In the genomic region with DNA sequence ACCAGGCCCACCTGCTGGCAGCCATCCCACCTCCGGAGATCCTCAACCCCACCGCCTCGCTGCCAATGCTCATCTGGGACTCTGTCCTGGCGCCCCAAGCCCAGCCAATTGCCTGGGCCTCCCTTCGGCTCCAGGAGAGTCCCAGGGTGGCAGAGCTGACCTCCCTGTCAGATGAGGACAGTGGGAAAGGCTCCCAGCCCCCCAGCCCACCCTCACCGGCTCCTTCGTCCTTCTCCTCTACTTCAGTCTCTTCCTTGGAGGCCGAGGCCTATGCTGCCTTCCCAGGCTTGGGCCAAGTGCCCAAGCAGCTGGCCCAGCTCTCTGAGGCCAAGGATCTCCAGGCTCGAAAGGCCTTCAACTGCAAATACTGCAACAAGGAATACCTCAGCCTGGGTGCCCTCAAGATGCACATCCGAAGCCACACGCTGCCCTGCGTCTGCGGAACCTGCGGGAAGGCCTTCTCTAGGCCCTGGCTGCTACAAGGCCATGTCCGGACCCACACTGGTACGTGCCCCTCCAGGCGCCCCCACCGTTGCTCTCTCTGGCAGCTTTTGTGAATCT, we compare ENCODE assay signal across 2 cellular contexts.
TF ChIP-seq lines count a peak whose summit lies in the region.

No MANE protein-coding gene starts in this region.

TF ChIP-seq in K562, 482 proteins besides CTCF, POLR2A, EP300 and RAD21 (continued from another document and continues in another):
- TF ChIP-seq, protein P1, sequence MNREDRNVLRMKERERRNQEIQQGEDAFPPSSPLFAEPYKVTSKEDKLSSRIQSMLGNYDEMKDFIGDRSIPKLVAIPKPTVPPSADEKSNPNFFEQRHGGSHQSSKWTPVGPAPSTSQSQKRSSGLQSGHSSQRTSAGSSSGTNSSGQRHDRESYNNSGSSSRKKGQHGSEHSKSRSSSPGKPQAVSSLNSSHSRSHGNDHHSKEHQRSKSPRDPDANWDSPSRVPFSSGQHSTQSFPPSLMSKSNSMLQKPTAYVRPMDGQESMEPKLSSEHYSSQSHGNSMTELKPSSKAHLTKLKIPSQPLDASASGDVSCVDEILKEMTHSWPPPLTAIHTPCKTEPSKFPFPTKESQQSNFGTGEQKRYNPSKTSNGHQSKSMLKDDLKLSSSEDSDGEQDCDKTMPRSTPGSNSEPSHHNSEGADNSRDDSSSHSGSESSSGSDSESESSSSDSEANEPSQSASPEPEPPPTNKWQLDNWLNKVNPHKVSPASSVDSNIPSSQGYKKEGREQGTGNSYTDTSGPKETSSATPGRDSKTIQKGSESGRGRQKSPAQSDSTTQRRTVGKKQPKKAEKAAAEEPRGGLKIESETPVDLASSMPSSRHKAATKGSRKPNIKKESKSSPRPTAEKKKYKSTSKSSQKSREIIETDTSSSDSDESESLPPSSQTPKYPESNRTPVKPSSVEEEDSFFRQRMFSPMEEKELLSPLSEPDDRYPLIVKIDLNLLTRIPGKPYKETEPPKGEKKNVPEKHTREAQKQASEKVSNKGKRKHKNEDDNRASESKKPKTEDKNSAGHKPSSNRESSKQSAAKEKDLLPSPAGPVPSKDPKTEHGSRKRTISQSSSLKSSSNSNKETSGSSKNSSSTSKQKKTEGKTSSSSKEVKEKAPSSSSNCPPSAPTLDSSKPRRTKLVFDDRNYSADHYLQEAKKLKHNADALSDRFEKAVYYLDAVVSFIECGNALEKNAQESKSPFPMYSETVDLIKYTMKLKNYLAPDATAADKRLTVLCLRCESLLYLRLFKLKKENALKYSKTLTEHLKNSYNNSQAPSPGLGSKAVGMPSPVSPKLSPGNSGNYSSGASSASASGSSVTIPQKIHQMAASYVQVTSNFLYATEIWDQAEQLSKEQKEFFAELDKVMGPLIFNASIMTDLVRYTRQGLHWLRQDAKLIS (CRISPR knock-in tag; IDR thresholded peaks at IDR 0.05), result peak; percentile 26; the same call in 1 of the 2 replicates
- TF ChIP-seq MAFK (IDR thresholded peaks at IDR 0.05; ENCODE audit: low read length) (no peak), ZNF324 (CRISPR knock-in tag; IDR thresholded peaks at IDR 0.05) (no peak), HNRNPH1 (optimal IDR thresholded peaks at IDR 0.05; ENCODE audit: low read depth, low read length) (no peak), BMI1 (IDR thresholded peaks at IDR 0.05; ENCODE audit: low read length) (no peak), GTF2E2 (tag; IDR thresholded peaks at IDR 0.05) (no peak), SAFB2 (IDR thresholded peaks at IDR 0.05; ENCODE audit: borderline replicate concordance, low read depth, low read length, severe bottlenecking) (no peak), BCOR (IDR thresholded peaks at IDR 0.05) (no peak), PYGO2 (tag; IDR thresholded peaks at IDR 0.05) (no peak), RBFOX2 (IDR thresholded peaks at IDR 0.05; ENCODE audit: low read depth, low read length) (peak; percentile 84), TBL1XR1 (IDR thresholded peaks at IDR 0.05; ENCODE audit: low read length in 2 of 2) (0 out of 4 replicates have a peak, but pooled peaks of 1 of the 2 experiments have one; percentile 16), CCNT2 (IDR thresholded peaks at IDR 0.05; ENCODE audit: borderline replicate concordance, extremely low read depth, insufficient read length, low read depth, low read length) (peak; percentile 25), HMGN3 (IDR thresholded peaks at IDR 0.05; ENCODE audit: borderline replicate concordance, extremely low read depth, insufficient read length, low read depth, low read length) (peak; percentile 19), PHF21A (IDR thresholded peaks at IDR 0.05; ENCODE audit: borderline replicate concordance, low read depth) (no peak)
- TF ChIP-seq, protein P2, sequence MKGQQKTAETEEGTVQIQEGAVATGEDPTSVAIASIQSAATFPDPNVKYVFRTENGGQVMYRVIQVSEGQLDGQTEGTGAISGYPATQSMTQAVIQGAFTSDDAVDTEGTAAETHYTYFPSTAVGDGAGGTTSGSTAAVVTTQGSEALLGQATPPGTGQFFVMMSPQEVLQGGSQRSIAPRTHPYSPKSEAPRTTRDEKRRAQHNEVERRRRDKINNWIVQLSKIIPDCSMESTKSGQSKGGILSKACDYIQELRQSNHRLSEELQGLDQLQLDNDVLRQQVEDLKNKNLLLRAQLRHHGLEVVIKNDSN (CRISPR knock-in tag; IDR thresholded peaks at IDR 0.05), result peak; percentile 6; the same call in 1 of the 2 replicates
- TF ChIP-seq, protein P3, sequence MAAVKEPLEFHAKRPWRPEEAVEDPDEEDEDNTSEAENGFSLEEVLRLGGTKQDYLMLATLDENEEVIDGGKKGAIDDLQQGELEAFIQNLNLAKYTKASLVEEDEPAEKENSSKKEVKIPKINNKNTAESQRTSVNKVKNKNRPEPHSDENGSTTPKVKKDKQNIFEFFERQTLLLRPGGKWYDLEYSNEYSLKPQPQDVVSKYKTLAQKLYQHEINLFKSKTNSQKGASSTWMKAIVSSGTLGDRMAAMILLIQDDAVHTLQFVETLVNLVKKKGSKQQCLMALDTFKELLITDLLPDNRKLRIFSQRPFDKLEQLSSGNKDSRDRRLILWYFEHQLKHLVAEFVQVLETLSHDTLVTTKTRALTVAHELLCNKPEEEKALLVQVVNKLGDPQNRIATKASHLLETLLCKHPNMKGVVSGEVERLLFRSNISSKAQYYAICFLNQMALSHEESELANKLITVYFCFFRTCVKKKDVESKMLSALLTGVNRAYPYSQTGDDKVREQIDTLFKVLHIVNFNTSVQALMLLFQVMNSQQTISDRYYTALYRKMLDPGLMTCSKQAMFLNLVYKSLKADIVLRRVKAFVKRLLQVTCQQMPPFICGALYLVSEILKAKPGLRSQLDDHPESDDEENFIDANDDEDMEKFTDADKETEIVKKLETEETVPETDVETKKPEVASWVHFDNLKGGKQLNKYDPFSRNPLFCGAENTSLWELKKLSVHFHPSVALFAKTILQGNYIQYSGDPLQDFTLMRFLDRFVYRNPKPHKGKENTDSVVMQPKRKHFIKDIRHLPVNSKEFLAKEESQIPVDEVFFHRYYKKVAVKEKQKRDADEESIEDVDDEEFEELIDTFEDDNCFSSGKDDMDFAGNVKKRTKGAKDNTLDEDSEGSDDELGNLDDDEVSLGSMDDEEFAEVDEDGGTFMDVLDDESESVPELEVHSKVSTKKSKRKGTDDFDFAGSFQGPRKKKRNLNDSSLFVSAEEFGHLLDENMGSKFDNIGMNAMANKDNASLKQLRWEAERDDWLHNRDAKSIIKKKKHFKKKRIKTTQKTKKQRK (IDR thresholded peaks at IDR 0.05; ENCODE audit: borderline replicate concordance, low read depth, low read length), result no peak
- TF ChIP-seq, protein P4, sequence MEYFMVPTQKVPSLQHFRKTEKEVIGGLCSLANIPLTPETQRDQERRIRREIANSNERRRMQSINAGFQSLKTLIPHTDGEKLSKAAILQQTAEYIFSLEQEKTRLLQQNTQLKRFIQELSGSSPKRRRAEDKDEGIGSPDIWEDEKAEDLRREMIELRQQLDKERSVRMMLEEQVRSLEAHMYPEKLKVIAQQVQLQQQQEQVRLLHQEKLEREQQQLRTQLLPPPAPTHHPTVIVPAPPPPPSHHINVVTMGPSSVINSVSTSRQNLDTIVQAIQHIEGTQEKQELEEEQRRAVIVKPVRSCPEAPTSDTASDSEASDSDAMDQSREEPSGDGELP (CRISPR knock-in tag; IDR thresholded peaks at IDR 0.05; ENCODE audit: borderline replicate concordance), result peak; percentile 40; the same call in 1 of the 2 replicates
- TF ChIP-seq, protein P5, sequence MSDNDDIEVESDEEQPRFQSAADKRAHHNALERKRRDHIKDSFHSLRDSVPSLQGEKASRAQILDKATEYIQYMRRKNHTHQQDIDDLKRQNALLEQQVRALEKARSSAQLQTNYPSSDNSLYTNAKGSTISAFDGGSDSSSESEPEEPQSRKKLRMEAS (CRISPR knock-in tag; IDR thresholded peaks at IDR 0.05), result peak; percentile 31; the same call in 1 of the 2 replicates

TF ChIP-seq in HepG2, 621 proteins besides CTCF, POLR2A, EP300 and RAD21 (continued from another document and continues in another):
- TF ChIP-seq, protein P6, sequence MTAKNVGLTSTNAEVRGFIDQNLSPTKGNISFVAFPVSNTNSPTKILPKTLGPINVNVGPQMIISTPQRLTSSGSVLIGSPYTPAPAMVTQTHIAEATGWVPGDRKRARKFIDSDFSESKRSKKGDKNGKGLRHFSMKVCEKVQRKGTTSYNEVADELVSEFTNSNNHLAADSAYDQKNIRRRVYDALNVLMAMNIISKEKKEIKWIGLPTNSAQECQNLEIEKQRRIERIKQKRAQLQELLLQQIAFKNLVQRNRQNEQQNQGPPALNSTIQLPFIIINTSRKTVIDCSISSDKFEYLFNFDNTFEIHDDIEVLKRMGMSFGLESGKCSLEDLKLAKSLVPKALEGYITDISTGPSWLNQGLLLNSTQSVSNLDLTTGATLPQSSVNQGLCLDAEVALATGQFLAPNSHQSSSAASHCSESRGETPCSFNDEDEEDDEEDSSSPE (CRISPR knock-in tag; IDR thresholded peaks at IDR 0.05), result no peak
- TF ChIP-seq ZBTB1 (CRISPR knock-in tag; IDR thresholded peaks at IDR 0.05; ENCODE audit: borderline replicate concordance) (no peak), SP2 (CRISPR knock-in tag; IDR thresholded peaks at IDR 0.05) (no peak), ZNF543 (CRISPR knock-in tag; IDR thresholded peaks at IDR 0.05) (no peak), HOXA5 (CRISPR knock-in tag; IDR thresholded peaks at IDR 0.05) (no peak), JDP2 (CRISPR knock-in tag; IDR thresholded peaks at IDR 0.05; ENCODE audit: borderline replicate concordance) (no peak), ARHGAP35 (CRISPR knock-in tag; IDR thresholded peaks at IDR 0.05; ENCODE audit: borderline replicate concordance) (peak; percentile 46; the same call in 1 of the 2 replicates), ZNF790 (CRISPR knock-in tag; IDR thresholded peaks at IDR 0.05; ENCODE audit: borderline replicate concordance) (no peak), PRMT3 (CRISPR knock-in tag; IDR thresholded peaks at IDR 0.05; ENCODE audit: borderline replicate concordance, low read depth) (no peak), HHEX (CRISPR knock-in tag; IDR thresholded peaks at IDR 0.05) (peak; percentile 40; the same call in 1 of the 2 replicates), ETV6 (CRISPR knock-in tag; conservative IDR thresholded peaks at IDR 0.05) (no peak), ZNF883 (CRISPR knock-in tag; IDR thresholded peaks at IDR 0.05; ENCODE audit: not compliant biosample characterization) (no peak), FOXA1 (IDR thresholded peaks at IDR 0.05) (no peak), FOXA1 (CRISPR knock-in tag; IDR thresholded peaks at IDR 0.05) (no peak), ZNF225 (CRISPR knock-in tag; IDR thresholded peaks at IDR 0.05) (peak; percentile 33; the same call in 1 of the 2 replicates)
- TF ChIP-seq, protein P7, sequence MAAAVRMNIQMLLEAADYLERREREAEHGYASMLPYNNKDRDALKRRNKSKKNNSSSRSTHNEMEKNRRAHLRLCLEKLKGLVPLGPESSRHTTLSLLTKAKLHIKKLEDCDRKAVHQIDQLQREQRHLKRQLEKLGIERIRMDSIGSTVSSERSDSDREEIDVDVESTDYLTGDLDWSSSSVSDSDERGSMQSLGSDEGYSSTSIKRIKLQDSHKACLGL (CRISPR knock-in tag; IDR thresholded peaks at IDR 0.05), result no peak
- TF ChIP-seq, protein P8, sequence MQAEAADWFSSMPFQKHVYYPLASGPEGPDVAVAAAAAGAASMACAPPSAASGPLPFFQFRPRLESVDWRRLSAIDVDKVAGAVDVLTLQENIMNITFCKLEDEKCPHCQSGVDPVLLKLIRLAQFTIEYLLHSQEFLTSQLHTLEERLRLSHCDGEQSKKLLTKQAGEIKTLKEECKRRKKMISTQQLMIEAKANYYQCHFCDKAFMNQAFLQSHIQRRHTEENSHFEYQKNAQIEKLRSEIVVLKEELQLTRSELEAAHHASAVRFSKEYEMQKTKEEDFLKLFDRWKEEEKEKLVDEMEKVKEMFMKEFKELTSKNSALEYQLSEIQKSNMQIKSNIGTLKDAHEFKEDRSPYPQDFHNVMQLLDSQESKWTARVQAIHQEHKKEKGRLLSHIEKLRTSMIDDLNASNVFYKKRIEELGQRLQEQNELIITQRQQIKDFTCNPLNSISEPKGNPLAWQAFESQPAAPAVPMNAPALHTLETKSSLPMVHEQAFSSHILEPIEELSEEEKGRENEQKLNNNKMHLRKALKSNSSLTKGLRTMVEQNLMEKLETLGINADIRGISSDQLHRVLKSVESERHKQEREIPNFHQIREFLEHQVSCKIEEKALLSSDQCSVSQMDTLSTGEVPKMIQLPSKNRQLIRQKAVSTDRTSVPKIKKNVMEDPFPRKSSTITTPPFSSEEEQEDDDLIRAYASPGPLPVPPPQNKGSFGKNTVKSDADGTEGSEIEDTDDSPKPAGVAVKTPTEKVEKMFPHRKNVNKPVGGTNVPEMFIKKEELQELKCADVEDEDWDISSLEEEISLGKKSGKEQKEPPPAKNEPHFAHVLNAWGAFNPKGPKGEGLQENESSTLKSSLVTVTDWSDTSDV (CRISPR knock-in tag; IDR thresholded peaks at IDR 0.05), result peak; percentile 83; the same call in 1 of the 2 replicates
- TF ChIP-seq, protein P9, sequence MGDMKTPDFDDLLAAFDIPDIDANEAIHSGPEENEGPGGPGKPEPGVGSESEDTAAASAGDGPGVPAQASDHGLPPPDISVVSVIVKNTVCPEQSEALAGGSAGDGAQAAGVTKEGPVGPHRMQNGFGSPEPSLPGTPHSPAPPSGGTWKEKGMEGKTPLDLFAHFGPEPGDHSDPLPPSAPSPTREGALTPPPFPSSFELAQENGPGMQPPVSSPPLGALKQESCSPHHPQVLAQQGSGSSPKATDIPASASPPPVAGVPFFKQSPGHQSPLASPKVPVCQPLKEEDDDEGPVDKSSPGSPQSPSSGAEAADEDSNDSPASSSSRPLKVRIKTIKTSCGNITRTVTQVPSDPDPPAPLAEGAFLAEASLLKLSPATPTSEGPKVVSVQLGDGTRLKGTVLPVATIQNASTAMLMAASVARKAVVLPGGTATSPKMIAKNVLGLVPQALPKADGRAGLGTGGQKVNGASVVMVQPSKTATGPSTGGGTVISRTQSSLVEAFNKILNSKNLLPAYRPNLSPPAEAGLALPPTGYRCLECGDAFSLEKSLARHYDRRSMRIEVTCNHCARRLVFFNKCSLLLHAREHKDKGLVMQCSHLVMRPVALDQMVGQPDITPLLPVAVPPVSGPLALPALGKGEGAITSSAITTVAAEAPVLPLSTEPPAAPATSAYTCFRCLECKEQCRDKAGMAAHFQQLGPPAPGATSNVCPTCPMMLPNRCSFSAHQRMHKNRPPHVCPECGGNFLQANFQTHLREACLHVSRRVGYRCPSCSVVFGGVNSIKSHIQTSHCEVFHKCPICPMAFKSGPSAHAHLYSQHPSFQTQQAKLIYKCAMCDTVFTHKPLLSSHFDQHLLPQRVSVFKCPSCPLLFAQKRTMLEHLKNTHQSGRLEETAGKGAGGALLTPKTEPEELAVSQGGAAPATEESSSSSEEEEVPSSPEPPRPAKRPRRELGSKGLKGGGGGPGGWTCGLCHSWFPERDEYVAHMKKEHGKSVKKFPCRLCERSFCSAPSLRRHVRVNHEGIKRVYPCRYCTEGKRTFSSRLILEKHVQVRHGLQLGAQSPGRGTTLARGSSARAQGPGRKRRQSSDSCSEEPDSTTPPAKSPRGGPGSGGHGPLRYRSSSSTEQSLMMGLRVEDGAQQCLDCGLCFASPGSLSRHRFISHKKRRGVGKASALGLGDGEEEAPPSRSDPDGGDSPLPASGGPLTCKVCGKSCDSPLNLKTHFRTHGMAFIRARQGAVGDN (CRISPR knock-in tag; IDR thresholded peaks at IDR 0.05), result peak; percentile 26
- TF ChIP-seq, protein P10, sequence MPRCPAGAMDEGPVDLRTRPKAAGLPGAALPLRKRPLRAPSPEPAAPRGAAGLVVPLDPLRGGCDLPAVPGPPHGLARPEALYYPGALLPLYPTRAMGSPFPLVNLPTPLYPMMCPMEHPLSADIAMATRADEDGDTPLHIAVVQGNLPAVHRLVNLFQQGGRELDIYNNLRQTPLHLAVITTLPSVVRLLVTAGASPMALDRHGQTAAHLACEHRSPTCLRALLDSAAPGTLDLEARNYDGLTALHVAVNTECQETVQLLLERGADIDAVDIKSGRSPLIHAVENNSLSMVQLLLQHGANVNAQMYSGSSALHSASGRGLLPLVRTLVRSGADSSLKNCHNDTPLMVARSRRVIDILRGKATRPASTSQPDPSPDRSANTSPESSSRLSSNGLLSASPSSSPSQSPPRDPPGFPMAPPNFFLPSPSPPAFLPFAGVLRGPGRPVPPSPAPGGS (CRISPR knock-in tag; IDR thresholded peaks at IDR 0.05), result 0 out of 2 replicates have a peak, but pooled peaks have one; percentile 23
